27 cellular contexts compared by ENCODE assay signal in the genomic region with DNA sequence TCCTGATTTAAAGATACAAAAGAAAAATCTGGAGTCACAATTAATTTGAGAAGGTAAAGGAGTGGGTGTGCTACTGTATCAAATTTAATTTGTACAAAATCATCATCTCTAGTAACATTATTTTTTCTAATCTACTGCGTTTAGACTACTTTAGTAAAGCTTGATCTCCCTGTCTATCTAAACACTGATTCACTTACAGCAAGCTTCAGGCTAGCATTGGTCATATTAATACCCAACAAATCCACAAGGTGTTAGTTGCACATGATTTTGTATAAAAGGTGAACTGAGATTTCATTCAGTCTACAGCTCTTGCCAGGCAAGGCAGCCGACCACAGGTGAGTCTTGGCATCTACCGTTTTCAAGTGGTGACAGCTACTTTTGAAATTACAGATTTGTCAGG.
"Had no signal": no experiment of that assay in that cellular context is flagged by ENCODE, and none has a peak within 500 bp of the region (broad histone marks: within the 10 kb centered on the region; RNA-seq: fewer than 3 reads in every experiment).

A gene (plus strand): TSS at position 301 of the 400 bp plus-strand sequence. CDS start 889 bp downstream, outside the sequence.

- H3K4me3 Mint-ChIP-seq: stimulated activated effector memory CD8-positive, alpha-beta T cell treated with anti-CD3 and anti-CD28 coated beads, Interleukin-12 subunit alpha, Interleukin-12 subunit beta, amount 100 ng/mL, for 72 hours; stimulated activated memory B cell treated with anti-CD40 and anti-IgM and Interleukin-4, amounts not matched to agents 10 μg/mL and 1 μg/mL and 100 μg/mL, for 72 hours; stimulated activated naive B cell treated with anti-CD40 and anti-IgM and Interleukin-4, amounts not matched to agents 10 μg/mL and 1 μg/mL and 100 μg/mL, for 72 hours; stimulated activated naive CD8-positive, alpha-beta T cell treated with anti-CD3 and anti-CD28 coated beads, Interleukin-15, Interleukin-2, amounts not matched to agents 100 ng/mL and 50 ng/mL, for 24 hours; type B pancreatic cell had no signal

- H3K27me3 Mint-ChIP-seq: type B pancreatic cell had no signal

- H3K9me3 Mint-ChIP-seq: type B pancreatic cell had no signal

- ATAC-seq: stimulated activated effector memory CD8-positive, alpha-beta T cell treated with anti-CD3 and anti-CD28 coated beads, Interleukin-12 subunit alpha, Interleukin-12 subunit beta, amount 100 ng/mL, for 72 hours; stimulated activated memory B cell treated with anti-CD40 and anti-IgM and Interleukin-4, amounts not matched to agents 10 μg/mL and 1 μg/mL and 100 μg/mL, for 72 hours; stimulated activated naive B cell treated with anti-CD40 and anti-IgM and Interleukin-4, amounts not matched to agents 10 μg/mL and 1 μg/mL and 100 μg/mL, for 72 hours; stimulated activated naive CD8-positive, alpha-beta T cell treated with anti-CD3 and anti-CD28 coated beads, Interleukin-15, Interleukin-2, amounts not matched to agents 100 U/mL and 50 U/mL, for 24 hours; upper lobe of right lung had no signal

- H3K27ac Mint-ChIP-seq: stimulated activated effector memory CD8-positive, alpha-beta T cell treated with anti-CD3 and anti-CD28 coated beads, Interleukin-12 subunit alpha, Interleukin-12 subunit beta, amount 100 ng/mL, for 72 hours; stimulated activated memory B cell treated with anti-CD40 and anti-IgM and Interleukin-4, amounts not matched to agents 10 μg/mL and 1 μg/mL and 100 μg/mL, for 72 hours; stimulated activated naive B cell treated with anti-CD40 and anti-IgM and Interleukin-4, amounts not matched to agents 10 μg/mL and 1 μg/mL and 100 μg/mL, for 72 hours; stimulated activated naive CD8-positive, alpha-beta T cell treated with anti-CD3 and anti-CD28 coated beads, Interleukin-15, Interleukin-2, amounts not matched to agents 100 ng/mL and 50 ng/mL, for 24 hours; type B pancreatic cell had no signal

- H3K4me1 Mint-ChIP-seq: stimulated activated effector memory CD8-positive, alpha-beta T cell treated with anti-CD3 and anti-CD28 coated beads, Interleukin-12 subunit alpha, Interleukin-12 subunit beta, amount 100 ng/mL, for 72 hours; stimulated activated memory B cell treated with anti-CD40 and anti-IgM and Interleukin-4, amounts not matched to agents 10 μg/mL and 1 μg/mL and 100 μg/mL, for 72 hours; stimulated activated naive B cell treated with anti-CD40 and anti-IgM and Interleukin-4, amounts not matched to agents 10 μg/mL and 1 μg/mL and 100 μg/mL, for 72 hours had no signal

- DNase-seq: stimulated activated CD4-positive, alpha-beta T cell treated with anti-CD3 and anti-CD28 coated beads, Interleukin-2, amount 100 ng/mL, for 48 hours; stimulated activated CD4-positive, alpha-beta T cell treated with anti-CD3 and anti-CD28 coated beads, Interleukin-4, amount 100 ng/mL, for 1 hour; stimulated activated CD4-positive, alpha-beta T cell treated with anti-CD3 and anti-CD28 coated beads, Interleukin-4, amount 100 ng/mL, for 24 hours; stimulated activated CD4-positive, alpha-beta T cell treated with anti-CD3 and anti-CD28 coated beads, Interleukin-4, amount 100 ng/mL, for 4 hours; stimulated activated CD8-positive, alpha-beta memory T cell treated with anti-CD3 and anti-CD28 coated beads, Interleukin-4, amount 100 ng/mL, for 48 hours; stimulated activated naive B cell treated with anti-CD40 and anti-IgM and Interleukin-4, amounts not matched to agents 10 μg/mL and 1 μg/mL and 100 μg/mL, for 72 hours; stimulated activated naive CD4-positive, alpha-beta T cell; stimulated activated naive CD4-positive, alpha-beta T cell treated with Interleukin-2 at 50 U/mL for 16 hours; stimulated activated naive CD8-positive, alpha-beta T cell treated with anti-CD3 and anti-CD28 coated beads, Interleukin-15, Interleukin-2, amounts not matched to agents 100 U/mL and 50 U/mL, for 24 hours; stomach; substantia nigra; testis; thyroid gland; tibial artery; transverse colon; trophoblast cell; upper lobe of left lung; upper lobe of right lung; uterus had no signal

- H3K27ac ChIP-seq: stomach, suprapubic skin, testis, thoracic aorta, thyroid gland, tibial artery, tibial nerve, transverse colon, upper lobe of left lung, upper lobe of right lung, uterus, vagina had no signal
